18 cellular contexts compared by ENCODE assay signal in the genomic region with DNA sequence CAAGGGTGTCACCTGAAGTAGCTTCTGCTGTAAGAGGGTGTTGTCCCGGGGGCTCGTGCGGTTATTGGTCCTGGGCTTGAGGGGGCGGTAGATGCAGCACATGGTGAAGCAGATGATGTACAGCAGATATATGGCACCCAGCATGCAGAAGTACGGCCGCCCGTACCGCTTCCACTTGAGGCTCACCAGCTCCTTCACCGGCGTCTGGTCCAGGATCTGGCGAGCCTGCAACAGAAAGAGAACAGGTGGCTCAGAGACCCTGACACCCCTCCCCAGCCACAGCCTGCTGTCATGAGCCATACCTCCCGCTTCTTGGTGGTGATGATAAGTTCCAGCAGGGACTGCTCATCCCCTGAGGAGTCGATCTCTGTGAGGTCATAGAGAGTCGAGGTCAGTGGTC. TPM values are rescaled to one million over a fixed set of nuclear protein-coding genes. Genes with fewer than 3 reads are reported as not detected.
DNase-seq lines count a peak whose midpoint lies in the region; ATAC-seq and TF ChIP-seq lines count a peak whose summit lies in the region.
"Had no signal": no experiment of that assay in that cellular context is flagged by ENCODE, and none has a peak within 500 bp of the region (broad histone marks: within the 10 kb centered on the region; RNA-seq: fewer than 3 reads in every experiment).

No MANE protein-coding gene starts in this region.

- H3K36me3 ChIP-seq in left lung, result no peaks in the 10 kb centered on the region

- ATAC-seq in activated T-helper 17 cell treated with anti-CD3 and anti-CD28 coated beads, Interleukin-2, amount 50 U/mL, for 72 hours (replicated peaks), result no peak
- ATAC-seq in left lung, result no peak
- ATAC-seq: A549 had no signal

- H3K4me1 Mint-ChIP-seq in activated T-helper 17 cell treated with anti-CD3 and anti-CD28 coated beads, Interleukin-2, amount 50 U/mL, for 72 hours, result no peaks in the 10 kb centered on the region
- no peaks in the 10 kb centered on the region for H3K4me1 Mint-ChIP-seq in progenitor cell of endocrine pancreas (ENCODE audit: low read depth)
- H3K4me1 Mint-ChIP-seq: H9 had no signal

- intact Hi-C loops in left lung (cut with DNase I), result no loop called here

- TF ChIP-seq CTCF in left lung (IDR thresholded peaks at IDR 0.05) (no peak), progenitor cell of endocrine pancreas (IDR thresholded peaks at IDR 0.05; ENCODE audit: unreplicated experiment) (no peak)

- DNase-seq in activated effector memory CD4-positive, alpha-beta T cell treated with anti-CD3 and anti-CD28 coated beads, Interleukin-2, amount 50 U/mL, for 16 hours, result peak; percentile 61
- DNase-seq in activated effector memory CD4-positive, alpha-beta T cell treated with Interleukin-2 at 50 U/mL for 16 hours, result no peak
- DNase-seq in left lung (peak; percentile 19 to 50), progenitor cell of endocrine pancreas (ENCODE audit: low spot score, unreplicated experiment) (no peak), inferior parietal cortex (ENCODE audit: extremely low spot score) (no peak), DMS53 treated with DMSO at 0.1 percent for 48 hours (lab: John Stamatoyannopoulos, UW; ENCODE audit: unreplicated experiment) (no peak)
- DNase-seq: AML-193; CD4-positive, alpha-beta T cell; DMS79; GF-D8; H9; IMR-90 had no signal

- H3K4me3 ChIP-seq in left lung, result no peak overlapping the region
- H3K4me3 ChIP-seq: A549 had no signal

- no peak overlapping the region for H3K4me3 Mint-ChIP-seq in activated T-helper 17 cell treated with anti-CD3 and anti-CD28 coated beads, Interleukin-2, amount 50 U/mL, for 72 hours
- no peak overlapping the region for H3K4me3 Mint-ChIP-seq in progenitor cell of endocrine pancreas (ENCODE audit: low read depth)
- H3K4me3 Mint-ChIP-seq: CD4-positive, alpha-beta T cell; H9 had no signal

- H3K27ac ChIP-seq in left lung, result no peak overlapping the region
- H3K27ac ChIP-seq: 22Rv1, A549, C4-2B had no signal

- H3K27me3 Mint-ChIP-seq in activated T-helper 17 cell treated with anti-CD3 and anti-CD28 coated beads, Interleukin-2, amount 50 U/mL, for 72 hours, result no peaks in the 10 kb centered on the region
- peaks cover 17% of the 10 kb centered on the region for H3K27me3 Mint-ChIP-seq in progenitor cell of endocrine pancreas

- H3K36me3 Mint-ChIP-seq in activated T-helper 17 cell treated with anti-CD3 and anti-CD28 coated beads, Interleukin-2, amount 50 U/mL, for 72 hours (ENCODE audit: low read depth), result peaks cover 3% of the 10 kb centered on the region
- H3K36me3 Mint-ChIP-seq in progenitor cell of endocrine pancreas (ENCODE audit: insufficient read depth), result peaks cover 5% of the 10 kb centered on the region

- no peaks in the 10 kb centered on the region for H3K9me3 Mint-ChIP-seq in activated T-helper 17 cell treated with anti-CD3 and anti-CD28 coated beads, Interleukin-2, amount 50 U/mL, for 72 hours
- H3K9me3 Mint-ChIP-seq in progenitor cell of endocrine pancreas (ENCODE audit: low read depth), result no peaks in the 10 kb centered on the region
- H3K9me3 Mint-ChIP-seq: CD4-positive, alpha-beta T cell had no signal

- no peaks in the 10 kb centered on the region for H3K9me3 ChIP-seq in left lung
- H3K9me3 ChIP-seq: A549, Caco-2 had no signal

- peaks cover 0 to 10% of the 10 kb centered on the region in 2 donors for H3K27me3 ChIP-seq in left lung

- H3K4me1 ChIP-seq in left lung, result no peaks in the 10 kb centered on the region
- H3K4me1 ChIP-seq: A549, Caco-2 had no signal

- H3K27ac Mint-ChIP-seq in activated T-helper 17 cell treated with anti-CD3 and anti-CD28 coated beads, Interleukin-2, amount 50 U/mL, for 72 hours, result peak overlapping the region; percentile 29
- no peak overlapping the region for H3K27ac Mint-ChIP-seq in progenitor cell of endocrine pancreas
- H3K27ac Mint-ChIP-seq: CD4-positive, alpha-beta T cell had no signal

RNA-seq across cellular contexts. Expression of a gene that starts 10.1 kb away (rescaled TPM):
- total RNA-seq in activated T-helper 17 cell treated with anti-CD3 and anti-CD28 coated beads, Interleukin-2, amount 50 U/mL, for 72 hours, result under 1 TPM in 1 of 2 donors, not detected in 1; 0.16 TPM
- total RNA-seq in left lung (1 to 10 TPM; 1.1 to 5.0 TPM), progenitor cell of endocrine pancreas (5.7 and 6.2 TPM in 2 replicates)
- total RNA-seq: CD4-positive, alpha-beta T cell; IMR-90 had no signal

RNA-seq across cellular contexts. Expression of a gene that starts 20.6 kb away (rescaled TPM):
- 10 to 100 TPM in 1 of 2 donors, 1 to 10 TPM in 1; 8.0 to 14.9 TPM for total RNA-seq in activated T-helper 17 cell treated with anti-CD3 and anti-CD28 coated beads, Interleukin-2, amount 50 U/mL, for 72 hours
- 10 to 100 TPM in 1 of 2 donors, 1 to 10 TPM in 1; 6.5 to 12.1 TPM for total RNA-seq in left lung
- 24.8 and 28.8 TPM in 2 replicates for total RNA-seq in progenitor cell of endocrine pancreas

RNA-seq across cellular contexts. Expression of a gene that starts 58.1 kb away (rescaled TPM):
- under 1 TPM in 1 of 2 donors, not detected in 1; 0.13 TPM for total RNA-seq in activated T-helper 17 cell treated with anti-CD3 and anti-CD28 coated beads, Interleukin-2, amount 50 U/mL, for 72 hours
- total RNA-seq in left lung, result not detected
- 0.13 and 0.14 TPM in 2 replicates for total RNA-seq in progenitor cell of endocrine pancreas
- total RNA-seq: Caco-2; CD4-positive, alpha-beta T cell; H1; H9; IMR-90 had no signal

Comparison
In these comparisons a context has a peak if more than half of its experiments do, and no peak if none do; other contexts are left out.
1. DNase-seq: peak in activated effector memory CD4-positive, alpha-beta T cell treated with anti-CD3 and anti-CD28 coated beads, Interleukin-2, amount 50 U/mL, for 16 hours (single experiment) and left lung (2 of 2); none in activated effector memory CD4-positive, alpha-beta T cell treated with Interleukin-2 at 50 U/mL for 16 hours (single experiment), progenitor cell of endocrine pancreas (single experiment), inferior parietal cortex (single experiment) and DMS53 treated with DMSO at 0.1 percent for 48 hours (single experiment).